ENCODE assay signal across 8 cellular contexts in the genomic region with DNA sequence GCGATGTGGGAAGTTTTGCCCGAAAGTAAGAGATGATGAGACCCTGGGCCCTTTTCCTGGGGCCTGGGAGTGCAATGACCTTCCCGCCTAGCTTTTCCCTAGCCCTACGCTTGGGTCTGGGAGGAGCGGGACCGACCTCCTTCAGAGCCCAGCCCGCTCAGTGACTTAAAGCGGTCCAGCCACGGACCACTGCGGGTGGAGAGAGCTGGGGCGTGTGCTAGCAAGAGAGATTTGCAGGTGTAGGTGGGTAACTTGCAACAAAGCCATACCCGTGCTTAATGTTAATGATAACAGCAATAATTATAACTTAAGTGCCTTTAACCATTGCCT. TPM values are rescaled to one million over a fixed set of nuclear protein-coding genes. Genes with fewer than 3 reads are reported as not detected.
DNase-seq lines count a peak whose midpoint lies in the region; ATAC-seq, FAIRE-seq and TF ChIP-seq lines count a peak whose summit lies in the region.

No MANE protein-coding gene starts in this region.

- no peaks in the 10 kb centered on the region for H3K79me1 ChIP-seq in H1 (ENCODE audit: low read depth, low read length)

- TF ChIP-seq RAD21 in H1 (IDR thresholded peaks at IDR 0.05 in 1 of 2, conservative IDR thresholded peaks at IDR 0.05 in 1 of 2; ENCODE audit: low read depth in 2 of 2, low read length in 2 of 2): no peak

- peak overlapping the region; percentile 90 for H3K4me2 ChIP-seq in DOHH2 (ENCODE audit: low read length)
- peak overlapping the region; percentile 83 for H3K4me2 ChIP-seq in KMS-11
- peak overlapping the region; percentile 80 to 87 for H3K4me2 ChIP-seq in H1 (ENCODE audit: insufficient read depth in 1 of 2, low read depth in 2 of 2, low read length in 2 of 2)

- H3K79me2 ChIP-seq in DOHH2 (ENCODE audit: control insufficient read depth, low read length) (no peaks in the 10 kb centered on the region), KMS-11 (ENCODE audit: insufficient read depth, low read depth) (no peaks in the 10 kb centered on the region), H1 (ENCODE audit: control insufficient read depth in 1 of 2, insufficient read depth in 2 of 2, low read length in 2 of 2) (peaks cover 7 to 23% of the 10 kb centered on the region in 2 experiments; a peak in 3 of 4 replicates)

- H3K4me3 ChIP-seq in DOHH2 (ENCODE audit: low read length) (peak overlapping the region; percentile 73), KMS-11 (IDR thresholded peaks at IDR 0.05; ENCODE audit: insufficient read depth, low read depth, low read length) (no peak overlapping the region), H1 (ENCODE audit: extremely low read depth in 1 of 4, insufficient read depth in 2 of 4, low read depth in 3 of 4, low read length in 4 of 4) (peak overlapping the region; percentile 31 to 96 (median 58))

- no peak for TF ChIP-seq POLR2A in H1 (IDR thresholded peaks at IDR 0.05; ENCODE audit: control extremely low read depth in 1 of 2, low read depth in 2 of 2, low read length in 2 of 2)

- H3K36me3 ChIP-seq in DOHH2 (ENCODE audit: control insufficient read depth, low read length) (no peaks in the 10 kb centered on the region), KMS-11 (ENCODE audit: insufficient read depth) (no peaks in the 10 kb centered on the region), H1 (ENCODE audit: control insufficient read depth in 2 of 4, insufficient read depth in 4 of 4, low read length in 3 of 4) (no peaks in the 10 kb centered on the region)

- 5% methylated on average over 12 of the region's 12 CpGs; no CpG with 5 or more reads in 1 of the 2 experiments for WGBS in H1 (ENCODE audit: extremely low coverage in 1 of 2, insufficient coverage in 1 of 2, insufficient read length in 1 of 2, insufficient replicate concordance in 2 of 2, low coverage in 1 of 2, low lambda C conversion rate in 2 of 2, missing lambda C conversion rate in 1 of 2), 2 experiments

- POLR2A ChIA-PET in H1 (lab: Charles Lee; ENCODE audit: partially characterized antibody): interaction anchor here (0.6 to 2.9 kb wide), 6 partner anchors 15 to 426 kb away, joined by 3 to 10 read pairs (median 4); no protein-coding TSS in a partner anchor

- H3K27me3 Mint-ChIP-seq in nephron progenitor cell (ENCODE audit: low read depth, poor library complexity): peaks cover 24% of the 10 kb centered on the region

- peak overlapping the region; percentile 94 for H3K4me3 Mint-ChIP-seq in nephron progenitor cell

- peak overlapping the region; percentile 30; the same call in 1 of the 2 replicates for H3K9ac ChIP-seq in KMS-11
- peak overlapping the region in 2 of 4 experiments; percentile 35 to 36; a peak in 4 of 7 replicates for H3K9ac ChIP-seq in H1 (replicated peaks in 1 of 4; ENCODE audit: extremely low read depth in 1 of 4, low read depth in 3 of 4, low read length in 3 of 4)

- H3F3A ChIP-seq in DOHH2 (ENCODE audit: control insufficient read depth, insufficient read depth): peaks cover 4% of the 10 kb centered on the region; the same call in 1 of the 2 replicates

- H3K9me3 ChIP-seq in DOHH2 (ENCODE audit: control insufficient read depth, insufficient read depth, low read length) (no peaks in the 10 kb centered on the region), H1 (ENCODE audit: insufficient read depth in 2 of 2, low read depth in 1 of 2, low read length in 1 of 2) (no peaks in the 10 kb centered on the region)

- H3K9me2 ChIP-seq in DOHH2 (replicated peaks; ENCODE audit: control insufficient read depth, low read length): no peaks in the 10 kb centered on the region

- TF ChIP-seq CTCF in DOHH2 (IDR thresholded peaks at IDR 0.05; ENCODE audit: low read depth, low read length, poor library complexity, severe bottlenecking) (no peak), KMS-11 (conservative IDR thresholded peaks at IDR 0.05; ENCODE audit: low read depth, low read length) (no peak; the same call in 1 of the 2 replicates), H1 (IDR thresholded peaks at IDR 0.05; ENCODE audit: control extremely low read depth in 1 of 3, insufficient read depth in 1 of 3, low read depth in 1 of 3, low read length in 3 of 3) (no peak), nephron progenitor cell (IDR thresholded peaks at IDR 0.05) (no peak)

- no peak overlapping the region for H2BK5ac ChIP-seq in H1 (ENCODE audit: low read depth, low read length)

- H2BK20ac ChIP-seq in H1 (ENCODE audit: low read length): no peak overlapping the region

- no peaks in the 10 kb centered on the region for H3K9me3 Mint-ChIP-seq in nephron progenitor cell

- no peak overlapping the region for H2BK15ac ChIP-seq in H1 (ENCODE audit: low read length)

- H4K5ac ChIP-seq in H1 (ENCODE audit: insufficient read length, low read depth, low read length): no peak overlapping the region

- H2AFZ ChIP-seq in KMS-11 (ENCODE audit: low read depth) (peak overlapping the region; percentile 99), H1 (ENCODE audit: low read length) (peak overlapping the region; percentile 97)

- peak overlapping the region; percentile 25; the same call in 1 of the 2 replicates for H3K18ac ChIP-seq in H1 (ENCODE audit: extremely low read depth, low read length)

- peak overlapping the region; percentile 36 for H4K91ac ChIP-seq in H1 (replicated peaks; ENCODE audit: insufficient read length, low read length)

- H4K20me1 ChIP-seq in DOHH2 (ENCODE audit: control insufficient read depth, insufficient read depth, low read depth, low read length) (no peaks in the 10 kb centered on the region), KMS-11 (ENCODE audit: insufficient read depth) (no peaks in the 10 kb centered on the region), H1 (replicated peaks in 1 of 2; ENCODE audit: control insufficient read depth in 1 of 2, insufficient read depth in 2 of 2, low read length in 2 of 2) (peaks cover 3 to 4% of the 10 kb centered on the region in 2 experiments)

- ATAC-seq in GM21619 (IDR thresholded peaks at IDR 0.05; ENCODE audit: unreplicated experiment): peak; percentile 26

- no peak overlapping the region for H3K4ac ChIP-seq in H1 (replicated peaks; ENCODE audit: insufficient read length, low read depth, low read length)

- H2BK12ac ChIP-seq in H1 (ENCODE audit: low read depth, low read length): 0 out of 2 replicates have a peak overlapping the region, but pooled peaks have one; percentile 29

- H2BK120ac ChIP-seq in H1 (replicated peaks; ENCODE audit: low read depth, low read length): no peak overlapping the region

- peaks cover 15% of the 10 kb centered on the region for H3K4me1 Mint-ChIP-seq in nephron progenitor cell

- H3K4me1 ChIP-seq in DOHH2 (ENCODE audit: control insufficient read depth, low read length) (peaks cover 26% of the 10 kb centered on the region), KMS-11 (ENCODE audit: low read depth, poor library complexity, severe bottlenecking) (peaks cover 16% of the 10 kb centered on the region), H1 (replicated peaks in 1 of 4; ENCODE audit: control insufficient read depth in 3 of 4, insufficient read depth in 4 of 4, low read length in 3 of 4) (peaks cover 0 to 3% (median 0%) of the 10 kb centered on the region in 4 experiments; a peak in 2 of 7 replicates)

- H3K23ac ChIP-seq in H1 (ENCODE audit: insufficient read length): no peak overlapping the region

- FAIRE-seq in H1 (lab: Jason Lieb, UNC): no peak

- no peak overlapping the region for H3K27ac Mint-ChIP-seq in nephron progenitor cell

- no peaks in the 10 kb centered on the region for H3K36me3 Mint-ChIP-seq in nephron progenitor cell (ENCODE audit: low read depth)

- H2AK5ac ChIP-seq in H1 (ENCODE audit: low read depth, low read length): no peak overlapping the region

- H4K8ac ChIP-seq in H1 (ENCODE audit: extremely low read depth, insufficient read depth, low read length): no peak overlapping the region

- TF ChIP-seq EP300 in H1 (IDR thresholded peaks at IDR 0.05; ENCODE audit: borderline replicate concordance in 1 of 2, low read depth in 2 of 2, low read length in 2 of 2): no peak

- peaks cover 33% of the 10 kb centered on the region for H3K27me3 ChIP-seq in DOHH2 (ENCODE audit: control insufficient read depth, low read length)
- H3K27me3 ChIP-seq in KMS-11 (ENCODE audit: insufficient read depth, low read depth): no peaks in the 10 kb centered on the region
- no peaks in the 10 kb centered on the region for H3K27me3 ChIP-seq in H1 (replicated peaks in 1 of 4; ENCODE audit: control insufficient read depth in 3 of 4, extremely low read depth in 1 of 4, insufficient read depth in 3 of 4, low read length in 3 of 4)

- CTCF ChIA-PET in H1 (lab: Charles Lee; ENCODE audit: partially characterized antibody): interaction anchor here (0.6 to 3.1 kb wide), 30 partner anchors 12 to 429 kb away, joined by 3 to 23 read pairs (median 4); no protein-coding TSS in a partner anchor

- no peak overlapping the region for H3K27ac ChIP-seq in DOHH2 (ENCODE audit: low read depth, low read length)
- H3K27ac ChIP-seq in KMS-11: no peak overlapping the region
- H3K27ac ChIP-seq in H1 (ENCODE audit: low read depth, low read length): no peak overlapping the region

- DNase-seq in H1 (ENCODE audit: low read depth in 1 of 2, low spot score in 2 of 2) (no peak), nephron progenitor cell (no peak), UCSD-AML1 (lab: John Stamatoyannopoulos, UW; ENCODE audit: unreplicated experiment) (no peak), cerebellar cortex (ENCODE audit: low spot score) (no peak), iPS-NIHi11 (ENCODE audit: low spot score) (no peak)

- no peak overlapping the region for H3K14ac ChIP-seq in H1 (ENCODE audit: insufficient read length)

- no peaks in the 10 kb centered on the region; the same call in 1 of the 2 replicates for H3K23me2 ChIP-seq in H1 (ENCODE audit: low read depth, low read length)

- H3K56ac ChIP-seq in H1 (replicated peaks; ENCODE audit: insufficient read length, low read depth, low read length): no peak overlapping the region

TF ChIP-seq in H1, 55 proteins besides CTCF, POLR2A, EP300 and RAD21:
- no peak for TF ChIP-seq SP1 (IDR thresholded peaks at IDR 0.05; ENCODE audit: low read depth, low read length)
- peak; percentile 51 for TF ChIP-seq KDM4A (IDR thresholded peaks at IDR 0.05; ENCODE audit: low read depth, low read length, severe bottlenecking)
- peak; percentile 40 for TF ChIP-seq ASH2L (IDR thresholded peaks at IDR 0.05; ENCODE audit: low read length)
- no peak for TF ChIP-seq GABPA (IDR thresholded peaks at IDR 0.05; ENCODE audit: borderline replicate concordance, insufficient read depth, low read length)

RNA-seq across cellular contexts. Expression of gene PDE5A, which starts 0.5 kb away (rescaled TPM):
- 29.5 and 32.4 TPM in 2 replicates for total RNA-seq in H1 (2021; fragmentation: NEBNext Ultra II Directional; extraction: Animal tissue kit (Norgen Biotek cat#: 25700))
- 3.4 and 5.6 TPM in 2 replicates for polyA plus RNA-seq in H1 (2011; rRNA removed)
- polyA plus RNA-seq in H1 (2011; cell fraction: cytosol; rRNA removed): 8.1 TPM
- 10.9 TPM for polyA plus RNA-seq in H1 (2011; cell fraction: nucleus; rRNA removed)
- 6.9 to 13.7 TPM (median 12.9 TPM) in 4 replicates for polyA plus RNA-seq in H1 (2012, experiment 1 of 2)
- 0.59 TPM for polyA plus RNA-seq in H1 (2012, experiment 2 of 2)
- polyA plus RNA-seq in H1 (2013, experiment 1 of 2): 11.6 TPM
- 12.1 TPM for polyA plus RNA-seq in H1 (2013, experiment 2 of 2)
- polyA minus RNA-seq in H1 (2011; rRNA and poly(A)+ RNA removed): 55.2 and 66.1 TPM in 2 replicates
- 26.3 TPM for polyA minus RNA-seq in H1 (2011; cell fraction: cytosol; rRNA and poly(A)+ RNA removed)
- 114 TPM for polyA minus RNA-seq in H1 (2011; cell fraction: nucleus; rRNA and poly(A)+ RNA removed)
